10 cellular contexts compared by ENCODE assay signal in the genomic region with DNA sequence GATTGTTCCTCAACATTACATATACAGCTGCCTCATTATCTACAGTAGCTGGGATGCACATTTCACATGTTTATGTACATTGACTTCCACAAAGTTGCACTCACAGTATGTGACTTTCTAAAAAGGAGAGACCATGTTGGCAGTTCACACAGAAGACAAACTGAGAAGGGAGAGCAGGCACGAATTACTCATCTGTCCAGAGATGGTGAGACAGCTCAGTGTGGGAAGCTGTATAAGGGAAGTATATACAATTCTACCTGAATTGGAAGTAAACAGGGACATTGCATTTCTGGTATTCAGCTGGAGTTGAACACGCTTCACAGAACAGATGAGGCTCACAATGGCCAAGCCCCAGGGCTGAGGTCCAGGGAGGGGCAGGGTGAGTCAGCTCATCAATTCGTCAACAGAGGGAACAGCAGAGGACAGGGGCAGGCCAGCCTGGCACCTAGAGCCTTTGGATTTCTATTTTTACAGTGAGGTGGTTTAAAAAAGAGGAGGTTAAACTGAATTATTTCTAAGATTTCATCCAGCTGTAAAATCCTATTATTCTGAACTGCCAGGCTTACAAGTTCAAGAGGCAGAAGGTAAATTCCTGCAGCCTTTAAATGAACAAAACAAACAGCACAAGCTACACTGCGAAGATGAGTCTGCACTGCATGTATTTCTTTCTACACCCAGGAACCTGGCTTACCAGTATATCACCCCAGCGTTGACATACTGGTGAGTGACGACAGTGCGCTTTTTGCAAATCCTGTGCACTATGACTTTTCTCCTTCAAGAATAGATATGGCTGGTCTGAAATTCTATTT. TPM values are rescaled to one million over a fixed set of nuclear protein-coding genes. Genes with fewer than 3 reads are reported as not detected.
A peak's percentile ranks its signal among the peaks of the same experiment; 100 is the strongest.
DNase-seq lines count a peak whose midpoint lies in the region; ATAC-seq and TF ChIP-seq lines count a peak whose summit lies in the region.
"Had no signal": no experiment of that assay in that cellular context is flagged by ENCODE, and none has a peak within 500 bp of the region (broad histone marks: within the 10 kb centered on the region; RNA-seq: fewer than 3 reads in every experiment).

No MANE protein-coding gene starts in this region.

- H3K27ac ChIP-seq in RWPE1, result peak overlapping the region; percentile 78
- H3K27ac ChIP-seq: body of pancreas, SJCRH30 had no signal

- H3K4me1 Mint-ChIP-seq in neural crest cell, result peaks cover 13% of the 10 kb centered on the region

- peaks cover 3% of the 10 kb centered on the region for H3K9me3 Mint-ChIP-seq in neural crest cell

- no peaks in the 10 kb centered on the region for H3K27me3 Mint-ChIP-seq in neural crest cell (ENCODE audit: low read depth)

- peaks cover 4% of the 10 kb centered on the region for H3K36me3 Mint-ChIP-seq in neural crest cell (ENCODE audit: low read depth)

- ATAC-seq in GM18868 (IDR thresholded peaks at IDR 0.05; ENCODE audit: unreplicated experiment) (no peak), HG02973 (IDR thresholded peaks at IDR 0.05; ENCODE audit: unreplicated experiment) (no peak), GM19351 (IDR thresholded peaks at IDR 0.05; ENCODE audit: unreplicated experiment) (no peak)
- ATAC-seq: body of pancreas had no signal

- no peak overlapping the region for H3K4me3 Mint-ChIP-seq in neural crest cell

- no peak for TF ChIP-seq CTCF in RWPE1 (conservative IDR thresholded peaks at IDR 0.05; ENCODE audit: low read depth)
- no peak for TF ChIP-seq CTCF in neural crest cell (conservative IDR thresholded peaks at IDR 0.05)
- no peak for TF ChIP-seq CTCF in GM10248 (IDR thresholded peaks at IDR 0.05; ENCODE audit: control extremely low read depth, extremely low read depth, low read depth, missing control alignments)

- DNase-seq in Caki2 (ENCODE audit: low read depth), result peak; percentile 77
- peak; percentile 52 for DNase-seq in RWPE1 (ENCODE audit: low spot score)
- DNase-seq in fibroblast of peridontal ligament (ENCODE audit: extremely low read depth), result peak; percentile 48
- no peak for DNase-seq in neural crest cell (ENCODE audit: low read depth, low spot score)
- DNase-seq in GM10248 (ENCODE audit: extremely low spot score), result no peak
- DNase-seq: body of pancreas had no signal

- CTCF ChIA-PET in RWPE1 (lab: Yijun Ruan, JAX) (no interaction called here), GM10248 (lab: Yijun Ruan, JAX) (interaction anchor here (1.1 kb wide), 1 partner anchor 12 kb away, joined by 4 read pairs; no protein-coding TSS in a partner anchor)

- POLR2A ChIA-PET in RWPE1 (lab: Yijun Ruan, JAX; ENCODE audit: low non-redundant PET) (no interaction called here), GM10248 (lab: Yijun Ruan, JAX) (no interaction called here)

- in situ Hi-C loops in Caki2 (cut with HindIII; ENCODE audit: low pct_unique_long_range_greater_than_20kb, low sequenced_read_pairs), result no loop called here

- peak overlapping the region; percentile 2 for H3K27ac Mint-ChIP-seq in neural crest cell (ENCODE audit: unreplicated experiment)

RNA-seq across cellular contexts. Expression of gene PARP4, which starts 9.8 kb away (rescaled TPM):
- 19.6 and 21.4 TPM in 2 replicates for total RNA-seq in Caki2 (2014; rRNA removed; shearing (Covaris generic); ENCODE audit: low replicate concordance)
- 34.7 and 36.3 TPM in 2 replicates for total RNA-seq in neural crest cell

Comparison
In these comparisons a context has a peak if more than half of its experiments do, and no peak if none do; other contexts are left out.
1. DNase-seq: peak in Caki2 (single experiment), RWPE1 (single experiment) and fibroblast of peridontal ligament (single experiment); none in neural crest cell (single experiment) and GM10248 (single experiment).